Comparison of ENCODE assay signal across 7 cellular contexts in the genomic region with DNA sequence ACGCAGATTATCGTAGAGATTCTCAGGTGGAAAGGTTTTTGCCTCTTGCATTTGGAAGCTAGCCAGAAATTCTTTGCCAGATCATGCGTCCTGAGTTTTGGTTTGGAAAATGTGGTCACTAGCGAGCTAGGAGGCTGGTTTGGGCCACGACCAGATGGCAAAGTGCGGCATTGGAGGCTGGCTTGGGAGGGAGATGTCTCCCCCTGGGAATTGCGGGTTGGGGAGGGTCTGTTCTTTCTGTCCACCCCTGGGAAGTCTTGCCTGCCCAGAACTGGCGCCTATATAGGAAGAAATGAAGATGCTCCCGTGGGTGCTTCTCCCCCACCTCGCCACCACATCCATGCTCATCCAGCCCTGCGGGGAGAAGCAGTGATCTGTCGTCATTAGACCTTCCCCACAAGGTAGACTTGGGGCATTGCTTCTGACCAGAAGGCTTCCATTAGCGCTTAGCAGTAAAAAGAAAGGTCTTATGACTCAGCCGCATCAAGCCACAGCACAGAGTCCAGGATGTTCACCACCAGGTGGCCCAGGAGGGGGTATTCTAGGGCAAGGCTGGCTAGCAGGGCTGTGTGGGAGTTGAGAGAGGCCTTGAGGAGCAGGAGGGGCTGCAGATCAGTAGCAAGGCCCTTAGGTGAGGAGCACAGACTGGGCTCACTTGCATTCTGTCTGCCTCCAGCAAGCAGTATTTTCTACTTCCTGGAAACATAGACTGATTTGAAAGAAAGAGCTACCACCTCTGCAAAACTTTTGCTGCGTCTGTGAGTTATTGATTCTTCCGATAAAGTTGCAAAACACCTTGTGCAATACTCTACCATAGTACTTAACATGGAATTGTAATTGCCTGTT. TPM values are rescaled to one million over a fixed set of nuclear protein-coding genes. Genes with fewer than 3 reads are reported as not detected.
DNase-seq lines count a peak whose midpoint lies in the region; ATAC-seq and TF ChIP-seq lines count a peak whose summit lies in the region.

No MANE protein-coding gene starts in this region.

- no peaks in the 10 kb centered on the region for H3K36me3 ChIP-seq in tibial artery

- TF ChIP-seq CTCF in GM12875 (IDR thresholded peaks at IDR 0.05; ENCODE audit: borderline replicate concordance, insufficient read depth, low read depth, low read length), result peak; percentile 67
- no peak for TF ChIP-seq CTCF in glutamatergic neuron (IDR thresholded peaks at IDR 0.05; ENCODE audit: partially characterized antibody, unreplicated experiment)
- TF ChIP-seq CTCF in tibial artery (IDR thresholded peaks at IDR 0.05), result no peak

- H3K9me3 ChIP-seq in tibial artery, result no peaks in the 10 kb centered on the region

- H3K4me3 ChIP-seq in GM12875 (ENCODE audit: low read depth, low read length), result no peak overlapping the region
- H3K4me3 ChIP-seq in tibial artery, result no peak overlapping the region

- no peak overlapping the region for H3K4me3 Mint-ChIP-seq in glutamatergic neuron (ENCODE audit: unreplicated experiment)

- DNase-seq in SIG-M5 (lab: John Stamatoyannopoulos, UW) (peak; percentile 82), glutamatergic neuron (peak; percentile 50), tibial artery (no peak)
- DNase-seq in activated T-helper 9 cell treated with anti-CD3 and anti-CD28 coated beads, Interleukin-2, amount 50 U/mL, for 16 hours (ENCODE audit: low read depth), result peak; percentile 64
- peak; percentile 70 to 80 (median 70) for DNase-seq in stimulated activated CD4-positive, alpha-beta T cell treated with anti-CD3 and anti-CD28 coated beads, Interleukin-12 subunit alpha, Interleukin-12 subunit beta, amount 100 ng/mL, for 48 hours (ENCODE audit: low read depth in 2 of 3, low spot score in 1 of 3)

- ATAC-seq in HG02885 (IDR thresholded peaks at IDR 0.05; ENCODE audit: poor library complexity, unreplicated experiment), result peak; percentile 31

- peak overlapping the region in 1 of 2 donors; percentile 97 for H3K27ac ChIP-seq in tibial artery

- no peak overlapping the region for H3K27ac Mint-ChIP-seq in glutamatergic neuron (ENCODE audit: unreplicated experiment)

- peaks cover 3% of the 10 kb centered on the region for H3K9me3 Mint-ChIP-seq in glutamatergic neuron (ENCODE audit: unreplicated experiment)

- no peaks in the 10 kb centered on the region for H3K27me3 ChIP-seq in tibial artery

- peaks cover 23% of the 10 kb centered on the region for H3K4me1 Mint-ChIP-seq in glutamatergic neuron (ENCODE audit: low read depth, unreplicated experiment)

- H3K36me3 Mint-ChIP-seq in glutamatergic neuron (ENCODE audit: unreplicated experiment), result no peaks in the 10 kb centered on the region

- H3K4me1 ChIP-seq in tibial artery, result peaks cover 0 to 46% (median 26%) of the 10 kb centered on the region in 4 donors

- H3K27me3 Mint-ChIP-seq in glutamatergic neuron (ENCODE audit: unreplicated experiment), result peaks cover 3% of the 10 kb centered on the region

- intact Hi-C loops in tibial artery (cut with DNase I; ENCODE audit: low total_unique reads), result no loop called here

RNA-seq across cellular contexts. Expression of a gene that starts 1.5 kb away (rescaled TPM):
- 120 TPM for total RNA-seq in glutamatergic neuron (ENCODE audit: unreplicated experiment)

Comparison
In these comparisons a context has a peak if more than half of its experiments do, and no peak if none do; other contexts are left out.
1. DNase-seq: peak in SIG-M5 (single experiment), activated T-helper 9 cell treated with anti-CD3 and anti-CD28 coated beads, Interleukin-2, amount 50 U/mL, for 16 hours (single experiment), glutamatergic neuron (single experiment) and stimulated activated CD4-positive, alpha-beta T cell treated with anti-CD3 and anti-CD28 coated beads, Interleukin-12 subunit alpha, Interleukin-12 subunit beta, amount 100 ng/mL, for 48 hours (3 of 3); none in tibial artery (0 of 2).